ENCODE assay signal across 9 cellular contexts in genomic region chr5:72194846-72195245, GRCh38.
A peak's percentile ranks its signal among the peaks of the same experiment; 100 is the strongest.
DNase-seq lines count a peak whose midpoint lies in the region; ATAC-seq and TF ChIP-seq lines count a peak whose summit lies in the region.
"Had no signal": no experiment of that assay in that cellular context is flagged by ENCODE, and none has a peak within 500 bp of the region (broad histone marks: within the 10 kb centered on the region; RNA-seq: fewer than 3 reads in every experiment).

No MANE protein-coding gene starts in this region.

- WGBS in GM23248 (ENCODE audit: low coverage in 1 of 2, low lambda C conversion rate in 2 of 2, missing lambda C conversion rate in 2 of 2), 2 experiments, result 96 to 98% methylated on average over 6 of the region's 6 CpGs
- 98% methylated on average over 6 of the region's 6 CpGs for WGBS in smooth muscle cell (ENCODE audit: low lambda C conversion rate)

- H3K79me2 ChIP-seq in GM23248 (ENCODE audit: insufficient read depth) (peaks cover 83% of the 10 kb centered on the region), smooth muscle cell (ENCODE audit: low read depth) (peaks cover 7% of the 10 kb centered on the region)

- H3K9me3 ChIP-seq in GM23248 (ENCODE audit: low read depth) (no peaks in the 10 kb centered on the region), smooth muscle cell (replicated peaks; ENCODE audit: low read depth) (no peaks in the 10 kb centered on the region)

- peaks cover 80% of the 10 kb centered on the region for H3K36me3 ChIP-seq in GM23248 (ENCODE audit: low read depth)
- H3K36me3 ChIP-seq in smooth muscle cell (ENCODE audit: low read depth), result peaks cover 14% of the 10 kb centered on the region

- no peaks in the 10 kb centered on the region for H3K9me2 ChIP-seq in GM23248 (ENCODE audit: insufficient read depth)

- H3K27ac ChIP-seq in GM23248 (no peak overlapping the region), smooth muscle cell (ENCODE audit: low read depth) (no peak overlapping the region)

- H3K4me1 ChIP-seq in GM23248 (ENCODE audit: insufficient read depth), result no peaks in the 10 kb centered on the region
- H3K4me1 ChIP-seq in smooth muscle cell (ENCODE audit: low read depth), result no peaks in the 10 kb centered on the region

- peak; percentile 79 for ATAC-seq in HG02759 (IDR thresholded peaks at IDR 0.05; ENCODE audit: unreplicated experiment)

- H4K20me1 ChIP-seq in GM23248 (ENCODE audit: insufficient read depth) (no peaks in the 10 kb centered on the region), smooth muscle cell (ENCODE audit: low read depth) (peaks cover 21% of the 10 kb centered on the region)

- in situ Hi-C loops in GM23248 (cut with MboI), result no loop called here

- H3K9ac ChIP-seq in GM23248 (no peak overlapping the region), smooth muscle cell (ENCODE audit: low read depth) (no peak overlapping the region)

- no peak overlapping the region for H2AFZ ChIP-seq in GM23248
- H2AFZ ChIP-seq in smooth muscle cell (ENCODE audit: low read depth), result no peak overlapping the region

- no peaks in the 10 kb centered on the region for H3K27me3 ChIP-seq in GM23248 (replicated peaks; ENCODE audit: insufficient read depth)
- H3K27me3 ChIP-seq in smooth muscle cell (ENCODE audit: low read depth), result no peaks in the 10 kb centered on the region

- H3K4me3 ChIP-seq in GM23248 (no peak overlapping the region), smooth muscle cell (no peak overlapping the region)

- no peak overlapping the region for H3K4me2 ChIP-seq in GM23248 (ENCODE audit: unreplicated experiment)
- no peak overlapping the region for H3K4me2 ChIP-seq in smooth muscle cell

- TF ChIP-seq CTCF in smooth muscle cell (IDR thresholded peaks at IDR 0.05; ENCODE audit: borderline replicate concordance, insufficient read depth, poor library complexity, severe bottlenecking), result no peak

- DNase-seq in activated CD4-positive, alpha-beta T cell treated with anti-CD3 and anti-CD28 coated beads for 48 hours, result peak; percentile 43
- DNase-seq in activated CD4-positive, alpha-beta T cell treated with anti-CD3 and anti-CD28 coated beads, Interleukin-2, amount 50 U/mL, for 4 hours, result no peak
- DNase-seq in RPMI7951 (ENCODE audit: low read depth), result peak; percentile 93
- peak; percentile 20 to 37 for DNase-seq in stimulated activated CD8-positive, alpha-beta memory T cell treated with anti-CD3 and anti-CD28 coated beads, Interleukin-2, amount 100 ng/mL, for 48 hours (ENCODE audit: low read depth in 2 of 2)
- no peak for DNase-seq in GM23248
- DNase-seq in smooth muscle cell (lab: John Stamatoyannopoulos, UW; ENCODE audit: unreplicated experiment), result no peak
- DNase-seq in LoVo (ENCODE audit: low spot score), result no peak
- DNase-seq: foreskin melanocyte had no signal

- H3F3A ChIP-seq in GM23248 (ENCODE audit: insufficient read depth) (peaks cover 4% of the 10 kb centered on the region), smooth muscle cell (ENCODE audit: low read depth) (peaks cover 5% of the 10 kb centered on the region)

Comparison
In these comparisons a context has a peak if more than half of its experiments do, and no peak if none do; other contexts are left out.
1. DNase-seq: peak in activated CD4-positive, alpha-beta T cell treated with anti-CD3 and anti-CD28 coated beads for 48 hours (single experiment), RPMI7951 (single experiment) and stimulated activated CD8-positive, alpha-beta memory T cell treated with anti-CD3 and anti-CD28 coated beads, Interleukin-2, amount 100 ng/mL, for 48 hours (2 of 2); none in activated CD4-positive, alpha-beta T cell treated with anti-CD3 and anti-CD28 coated beads, Interleukin-2, amount 50 U/mL, for 4 hours (0 of 2), GM23248 (single experiment), smooth muscle cell (single experiment) and LoVo (single experiment).